ENCODE assay signal across 11 cellular contexts in genomic region chr13:20276901-20277300, GRCh38. TPM values are rescaled to one million over a fixed set of nuclear protein-coding genes. Genes with fewer than 3 reads are reported as not detected.
"Had no signal": no experiment of that assay in that cellular context is flagged by ENCODE, and none has a peak within 500 bp of the region (broad histone marks: within the 10 kb centered on the region; RNA-seq: fewer than 3 reads in every experiment).

No MANE protein-coding gene starts in this region.

RNA-seq across cellular contexts. Expression of gene GJB6, which starts 44.8 kb away (rescaled TPM):
- total RNA-seq: NCI-H460, OCI-LY7, PC-9, Peyer's patch, Right ventricle myocardium inferior, Right ventricle myocardium superior, RPMI7951, SJCRH30, SJSA1, SK-MEL-5 had no signal
- polyA plus RNA-seq: SK-N-SH had no signal
